1 cellular context compared by ENCODE assay signal in the genomic region with DNA sequence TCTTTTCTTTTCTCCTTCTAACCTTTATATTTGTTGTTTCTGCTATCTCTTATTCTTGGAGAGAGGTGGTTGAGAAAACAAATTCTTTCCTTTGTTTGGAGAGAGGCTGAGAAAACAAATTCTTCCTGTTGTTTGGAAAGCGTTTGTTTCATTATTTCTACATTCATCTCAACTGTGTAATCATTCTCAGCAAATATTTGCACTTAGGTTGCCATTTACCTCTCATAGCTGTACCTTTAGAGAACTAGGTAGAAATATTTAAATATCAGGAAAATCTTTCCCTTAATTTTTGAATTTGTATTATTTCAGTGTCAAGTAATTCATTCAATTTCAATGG.
TF ChIP-seq lines count a peak whose summit lies in the region.

No MANE protein-coding gene starts in this region.

TF ChIP-seq in HepG2, 621 proteins besides CTCF, POLR2A, EP300 and RAD21 (continued from another document):
- TF ChIP-seq, protein P1, sequence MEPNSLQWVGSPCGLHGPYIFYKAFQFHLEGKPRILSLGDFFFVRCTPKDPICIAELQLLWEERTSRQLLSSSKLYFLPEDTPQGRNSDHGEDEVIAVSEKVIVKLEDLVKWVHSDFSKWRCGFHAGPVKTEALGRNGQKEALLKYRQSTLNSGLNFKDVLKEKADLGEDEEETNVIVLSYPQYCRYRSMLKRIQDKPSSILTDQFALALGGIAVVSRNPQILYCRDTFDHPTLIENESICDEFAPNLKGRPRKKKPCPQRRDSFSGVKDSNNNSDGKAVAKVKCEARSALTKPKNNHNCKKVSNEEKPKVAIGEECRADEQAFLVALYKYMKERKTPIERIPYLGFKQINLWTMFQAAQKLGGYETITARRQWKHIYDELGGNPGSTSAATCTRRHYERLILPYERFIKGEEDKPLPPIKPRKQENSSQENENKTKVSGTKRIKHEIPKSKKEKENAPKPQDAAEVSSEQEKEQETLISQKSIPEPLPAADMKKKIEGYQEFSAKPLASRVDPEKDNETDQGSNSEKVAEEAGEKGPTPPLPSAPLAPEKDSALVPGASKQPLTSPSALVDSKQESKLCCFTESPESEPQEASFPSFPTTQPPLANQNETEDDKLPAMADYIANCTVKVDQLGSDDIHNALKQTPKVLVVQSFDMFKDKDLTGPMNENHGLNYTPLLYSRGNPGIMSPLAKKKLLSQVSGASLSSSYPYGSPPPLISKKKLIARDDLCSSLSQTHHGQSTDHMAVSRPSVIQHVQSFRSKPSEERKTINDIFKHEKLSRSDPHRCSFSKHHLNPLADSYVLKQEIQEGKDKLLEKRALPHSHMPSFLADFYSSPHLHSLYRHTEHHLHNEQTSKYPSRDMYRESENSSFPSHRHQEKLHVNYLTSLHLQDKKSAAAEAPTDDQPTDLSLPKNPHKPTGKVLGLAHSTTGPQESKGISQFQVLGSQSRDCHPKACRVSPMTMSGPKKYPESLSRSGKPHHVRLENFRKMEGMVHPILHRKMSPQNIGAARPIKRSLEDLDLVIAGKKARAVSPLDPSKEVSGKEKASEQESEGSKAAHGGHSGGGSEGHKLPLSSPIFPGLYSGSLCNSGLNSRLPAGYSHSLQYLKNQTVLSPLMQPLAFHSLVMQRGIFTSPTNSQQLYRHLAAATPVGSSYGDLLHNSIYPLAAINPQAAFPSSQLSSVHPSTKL (CRISPR knock-in tag; IDR thresholded peaks at IDR 0.05): no peak
- TF ChIP-seq ATF4 (CRISPR knock-in tag; IDR thresholded peaks at IDR 0.05) (peak in 1 of 2 experiments; percentile 39; a peak in 1 of 4 replicates), FOXA3 (CRISPR knock-in tag; IDR thresholded peaks at IDR 0.05) (peak; percentile 59; the same call in 1 of the 2 replicates), SOX6 (IDR thresholded peaks at IDR 0.05) (no peak), SOX6 (CRISPR knock-in tag; IDR thresholded peaks at IDR 0.05) (peak; percentile 42; the same call in 1 of the 2 replicates), BCL6 (CRISPR knock-in tag; IDR thresholded peaks at IDR 0.05) (peak; percentile 96), RARA (CRISPR knock-in tag; IDR thresholded peaks at IDR 0.05) (0 out of 2 replicates have a peak, but pooled peaks have one; percentile 12), NFIC (IDR thresholded peaks at IDR 0.05; ENCODE audit: low read length) (peak; percentile 51; the same call in 1 of the 2 replicates), SOX13 (IDR thresholded peaks at IDR 0.05) (no peak), SOX13 (CRISPR knock-in tag; conservative IDR thresholded peaks at IDR 0.05 in 1 of 2, IDR thresholded peaks at IDR 0.05 in 1 of 2) (peak in 1 of 2 experiments; percentile 76; a peak in 2 of 4 replicates), GATAD2A (CRISPR knock-in tag; IDR thresholded peaks at IDR 0.05) (peak; percentile 24; the same call in 1 of the 2 replicates), ZNF607 (CRISPR knock-in tag; IDR thresholded peaks at IDR 0.05; ENCODE audit: borderline replicate concordance) (no peak)
TF ChIP-seq in HepG2: peak in this region for 10.
